Comparison of ENCODE assay signal across 1 cellular context in the genomic region with DNA sequence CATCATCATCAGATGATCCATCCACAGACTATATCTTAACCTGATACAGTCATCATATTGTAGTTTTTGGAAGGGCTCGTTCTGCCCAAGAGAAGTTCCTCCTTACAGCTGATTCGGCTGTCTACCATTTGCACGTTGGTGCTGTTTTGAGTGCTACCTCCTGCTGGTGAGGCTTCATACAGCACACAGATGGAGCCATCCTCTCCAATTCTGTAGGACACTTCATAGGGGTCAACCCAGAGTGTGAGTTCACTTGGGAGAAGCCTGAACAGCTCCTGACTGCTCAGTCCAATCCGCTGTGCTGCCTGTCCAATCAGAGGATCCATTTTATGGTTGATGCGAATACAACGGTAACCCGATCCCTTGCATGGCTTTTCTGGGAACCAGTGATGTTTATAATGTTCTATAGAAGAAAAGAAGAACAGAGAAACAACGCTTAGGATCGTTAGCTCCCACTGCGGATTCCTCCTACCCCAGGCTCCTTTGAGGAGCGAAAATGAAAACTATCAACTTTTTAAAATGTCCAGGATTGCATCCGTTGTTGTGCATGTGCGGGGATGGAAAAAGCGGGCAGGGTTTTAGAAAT.
A peak's percentile ranks its signal among the peaks of the same experiment; 100 is the strongest.
TF ChIP-seq lines count a peak whose summit lies in the region.

No MANE protein-coding gene starts in this region.

TF ChIP-seq in HCT116, 20 proteins besides CTCF, POLR2A, EP300 and RAD21 (continued from another document):
- TF ChIP-seq, protein P1, sequence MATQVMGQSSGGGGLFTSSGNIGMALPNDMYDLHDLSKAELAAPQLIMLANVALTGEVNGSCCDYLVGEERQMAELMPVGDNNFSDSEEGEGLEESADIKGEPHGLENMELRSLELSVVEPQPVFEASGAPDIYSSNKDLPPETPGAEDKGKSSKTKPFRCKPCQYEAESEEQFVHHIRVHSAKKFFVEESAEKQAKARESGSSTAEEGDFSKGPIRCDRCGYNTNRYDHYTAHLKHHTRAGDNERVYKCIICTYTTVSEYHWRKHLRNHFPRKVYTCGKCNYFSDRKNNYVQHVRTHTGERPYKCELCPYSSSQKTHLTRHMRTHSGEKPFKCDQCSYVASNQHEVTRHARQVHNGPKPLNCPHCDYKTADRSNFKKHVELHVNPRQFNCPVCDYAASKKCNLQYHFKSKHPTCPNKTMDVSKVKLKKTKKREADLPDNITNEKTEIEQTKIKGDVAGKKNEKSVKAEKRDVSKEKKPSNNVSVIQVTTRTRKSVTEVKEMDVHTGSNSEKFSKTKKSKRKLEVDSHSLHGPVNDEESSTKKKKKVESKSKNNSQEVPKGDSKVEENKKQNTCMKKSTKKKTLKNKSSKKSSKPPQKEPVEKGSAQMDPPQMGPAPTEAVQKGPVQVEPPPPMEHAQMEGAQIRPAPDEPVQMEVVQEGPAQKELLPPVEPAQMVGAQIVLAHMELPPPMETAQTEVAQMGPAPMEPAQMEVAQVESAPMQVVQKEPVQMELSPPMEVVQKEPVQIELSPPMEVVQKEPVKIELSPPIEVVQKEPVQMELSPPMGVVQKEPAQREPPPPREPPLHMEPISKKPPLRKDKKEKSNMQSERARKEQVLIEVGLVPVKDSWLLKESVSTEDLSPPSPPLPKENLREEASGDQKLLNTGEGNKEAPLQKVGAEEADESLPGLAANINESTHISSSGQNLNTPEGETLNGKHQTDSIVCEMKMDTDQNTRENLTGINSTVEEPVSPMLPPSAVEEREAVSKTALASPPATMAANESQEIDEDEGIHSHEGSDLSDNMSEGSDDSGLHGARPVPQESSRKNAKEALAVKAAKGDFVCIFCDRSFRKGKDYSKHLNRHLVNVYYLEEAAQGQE (IDR thresholded peaks at IDR 0.05; ENCODE audit: low read depth) = no peak
- TF ChIP-seq JUND (IDR thresholded peaks at IDR 0.05) (peak; percentile 5; the same call in 1 of the 2 replicates), ZNF274 (IDR thresholded peaks at IDR 0.05; ENCODE audit: low read depth, low read length) (no peak), CBX3 (IDR thresholded peaks at IDR 0.05; ENCODE audit: low read depth) (0 out of 2 replicates have a peak, but pooled peaks have one; percentile 41), YY1 (IDR thresholded peaks at IDR 0.05; ENCODE audit: extremely low read depth, insufficient replicate concordance, low read depth, low read length) (no peak), SP1 (IDR thresholded peaks at IDR 0.05; ENCODE audit: low read depth) (0 out of 2 replicates have a peak, but pooled peaks have one; percentile 3), ZFX (IDR thresholded peaks at IDR 0.05) (no peak), CEBPB (IDR thresholded peaks at IDR 0.05; ENCODE audit: low read depth) (no peak; the same call in 1 of the 2 replicates), SRF (IDR thresholded peaks at IDR 0.05; ENCODE audit: low read depth) (no peak), EGR1 (IDR thresholded peaks at IDR 0.05; ENCODE audit: low read depth) (no peak), SIN3A (IDR thresholded peaks at IDR 0.05; ENCODE audit: low read depth) (0 out of 2 replicates have a peak, but pooled peaks have one; percentile 10), FOSL1 (IDR thresholded peaks at IDR 0.05; ENCODE audit: low read depth) (no peak)
